In the genomic region with DNA sequence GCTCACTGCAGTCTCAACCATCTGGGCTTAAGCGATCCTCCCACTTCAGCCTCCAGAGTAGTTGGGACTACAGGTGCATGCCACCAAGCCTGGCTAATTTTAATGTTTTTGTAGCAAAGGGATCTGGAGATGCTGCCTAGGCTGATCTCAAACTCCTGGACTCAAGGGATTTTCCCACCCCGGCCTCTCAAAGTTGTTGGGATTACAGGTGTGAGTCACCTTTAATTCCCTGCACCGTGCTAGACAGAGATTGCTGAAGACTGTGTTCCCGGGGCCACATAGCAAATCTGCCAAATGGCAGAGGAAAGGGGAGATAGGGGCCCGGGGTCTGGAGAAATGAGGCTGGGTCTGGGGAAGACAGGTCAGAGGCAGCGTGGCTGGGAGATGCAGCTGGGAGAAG, we compare ENCODE assay signal across 1 cellular context.
TF ChIP-seq lines count a peak whose summit lies in the region.

No MANE protein-coding gene starts in this region.

TF ChIP-seq in H1, 55 proteins besides CTCF, POLR2A, EP300 and RAD21:
- TF ChIP-seq RNF2 (IDR thresholded peaks at IDR 0.05; ENCODE audit: borderline replicate concordance, low read depth, low read length, missing control alignments, poor library complexity, severe bottlenecking): no peak
- TF ChIP-seq KDM4A (IDR thresholded peaks at IDR 0.05; ENCODE audit: low read depth, low read length, severe bottlenecking): no peak
- TF ChIP-seq, protein P1, sequence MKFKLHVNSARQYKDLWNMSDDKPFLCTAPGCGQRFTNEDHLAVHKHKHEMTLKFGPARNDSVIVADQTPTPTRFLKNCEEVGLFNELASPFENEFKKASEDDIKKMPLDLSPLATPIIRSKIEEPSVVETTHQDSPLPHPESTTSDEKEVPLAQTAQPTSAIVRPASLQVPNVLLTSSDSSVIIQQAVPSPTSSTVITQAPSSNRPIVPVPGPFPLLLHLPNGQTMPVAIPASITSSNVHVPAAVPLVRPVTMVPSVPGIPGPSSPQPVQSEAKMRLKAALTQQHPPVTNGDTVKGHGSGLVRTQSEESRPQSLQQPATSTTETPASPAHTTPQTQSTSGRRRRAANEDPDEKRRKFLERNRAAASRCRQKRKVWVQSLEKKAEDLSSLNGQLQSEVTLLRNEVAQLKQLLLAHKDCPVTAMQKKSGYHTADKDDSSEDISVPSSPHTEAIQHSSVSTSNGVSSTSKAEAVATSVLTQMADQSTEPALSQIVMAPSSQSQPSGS (IDR thresholded peaks at IDR 0.05; ENCODE audit: low read length): no peak
- TF ChIP-seq CBX5 (IDR thresholded peaks at IDR 0.05; ENCODE audit: low read depth, low read length): no peak
- no peak for TF ChIP-seq BCL11A (IDR thresholded peaks at IDR 0.05; ENCODE audit: low read depth in 2 of 2, low read length in 2 of 2)
- TF ChIP-seq CREB1 (IDR thresholded peaks at IDR 0.05): no peak
